Comparison of ENCODE assay signal across 8 cellular contexts in the genomic region with DNA sequence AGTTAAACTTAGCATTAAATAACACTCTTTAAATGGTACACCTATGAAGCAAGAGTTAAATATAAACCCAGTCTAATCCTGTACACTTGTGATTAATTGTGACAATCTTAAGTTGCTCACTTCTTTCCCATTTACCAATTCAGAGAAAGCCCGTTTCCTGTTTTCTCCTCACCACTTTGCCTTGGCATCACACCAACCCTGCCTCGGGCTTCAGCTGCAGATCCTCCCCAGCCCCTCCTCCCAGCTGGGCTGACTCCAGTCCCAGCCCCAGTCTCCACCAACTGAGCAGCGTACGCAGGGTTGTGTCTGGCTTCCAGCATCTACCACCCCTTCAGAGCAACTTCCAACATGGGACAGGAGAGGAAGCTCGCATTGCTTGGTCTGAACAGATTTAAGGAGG. TPM values are rescaled to one million over a fixed set of nuclear protein-coding genes. Genes with fewer than 3 reads are reported as not detected.
DNase-seq lines count a peak whose midpoint lies in the region; ATAC-seq, FAIRE-seq and TF ChIP-seq lines count a peak whose summit lies in the region.

No MANE protein-coding gene starts in this region.

- peaks cover 22 to 24% of the 10 kb centered on the region in 2 donors for H3K4me1 Mint-ChIP-seq in natural killer cell treated with Interleukin-12 subunit alpha and Interleukin-12 subunit beta and Interleukin-15 and Interleukin-18, amount 100 ng/mL, for 72 hours (ENCODE audit: low read depth in 2 of 2)
- peaks cover 37 to 50% of the 10 kb centered on the region in 2 donors for H3K4me1 Mint-ChIP-seq in natural killer cell
- H3K4me1 Mint-ChIP-seq in T-cell = peaks cover 38 to 44% (median 43%) of the 10 kb centered on the region in 3 donors

- no peak for ATAC-seq in natural killer cell treated with Interleukin-12 subunit alpha and Interleukin-12 subunit beta and Interleukin-15 and Interleukin-18, amount 100 ng/mL, for 72 hours
- no peak for ATAC-seq in natural killer cell
- no peak for ATAC-seq in T-cell (replicated peaks in 1 of 4)
- no peak for ATAC-seq in HG03457 (IDR thresholded peaks at IDR 0.05; ENCODE audit: unreplicated experiment)

- no peaks in the 10 kb centered on the region for H3K27me3 Mint-ChIP-seq in natural killer cell treated with Interleukin-12 subunit alpha and Interleukin-12 subunit beta and Interleukin-15 and Interleukin-18, amount 100 ng/mL, for 72 hours
- no peaks in the 10 kb centered on the region for H3K27me3 Mint-ChIP-seq in natural killer cell (ENCODE audit: low read depth in 2 of 2)
- no peaks in the 10 kb centered on the region for H3K27me3 Mint-ChIP-seq in T-cell

- FAIRE-seq in urothelium cell line (lab: Jason Lieb, UNC) = no peak

- peak overlapping the region; percentile 8 for H3K4me3 Mint-ChIP-seq in natural killer cell treated with Interleukin-12 subunit alpha and Interleukin-12 subunit beta and Interleukin-15 and Interleukin-18, amount 100 ng/mL, for 72 hours
- H3K4me3 Mint-ChIP-seq in natural killer cell (no peak overlapping the region), T-cell (peak overlapping the region in 1 of 3 donors; percentile 69)

- H3K36me3 Mint-ChIP-seq in natural killer cell treated with Interleukin-12 subunit alpha and Interleukin-12 subunit beta and Interleukin-15 and Interleukin-18, amount 100 ng/mL, for 72 hours = peaks cover 9% of the 10 kb centered on the region
- H3K36me3 Mint-ChIP-seq in natural killer cell (no peaks in the 10 kb centered on the region), T-cell (peaks cover 29% of the 10 kb centered on the region)

- no peak for DNase-seq in natural killer cell treated with Interleukin-12 subunit alpha and Interleukin-12 subunit beta and Interleukin-15 and Interleukin-18, amount 100 ng/mL, for 72 hours (ENCODE audit: low spot score)
- no peak for DNase-seq in natural killer cell
- DNase-seq in T-cell = peak in 4 of 34 experiments; percentile 21 to 44 (median 28)
- DNase-seq in fibroblast of pulmonary artery (ENCODE audit: low read depth) = peak; percentile 85
- DNase-seq in retinal pigment epithelial cell (ENCODE audit: low read depth) = peak; percentile 42
- DNase-seq in urothelium cell line (ENCODE audit: low spot score) = no peak
- DNase-seq in activated CD8-positive, alpha-beta memory T cell treated with anti-CD3 and anti-CD28 coated beads, Interleukin-2, amount 50 U/mL, for 48 hours = no peak

- intact Hi-C loops in natural killer cell (cut with micrococcal nuclease) = loop anchor here (5.0 kb wide), 1 partner anchor 143 kb away; a partner anchor contains a TSS

- H3K9me3 Mint-ChIP-seq in natural killer cell treated with Interleukin-12 subunit alpha and Interleukin-12 subunit beta and Interleukin-15 and Interleukin-18, amount 100 ng/mL, for 72 hours = no peaks in the 10 kb centered on the region
- H3K9me3 Mint-ChIP-seq in natural killer cell (no peaks in the 10 kb centered on the region), T-cell (no peaks in the 10 kb centered on the region)

- H3K27ac Mint-ChIP-seq in natural killer cell treated with Interleukin-12 subunit alpha and Interleukin-12 subunit beta and Interleukin-15 and Interleukin-18, amount 100 ng/mL, for 72 hours = peak overlapping the region in 1 of 2 donors; percentile 57
- H3K27ac Mint-ChIP-seq in natural killer cell (no peak overlapping the region), T-cell (peak overlapping the region; percentile 75 to 80)

- CTCF ChIA-PET in T-cell (lab: Charles Lee) = interaction anchor here in 1 of 2 donors (0.9 kb wide), 1 partner anchor 8 kb away, joined by 3 read pairs; no protein-coding TSS in a partner anchor

- POLR2A ChIA-PET in T-cell (lab: Charles Lee) = interaction anchor here in 1 of 2 donors (0.6 kb wide), 1 partner anchor 66 kb away, joined by 6 read pairs; no protein-coding TSS in a partner anchor

- TF ChIP-seq CTCF in natural killer cell (IDR thresholded peaks at IDR 0.05) (no peak), fibroblast of pulmonary artery (IDR thresholded peaks at IDR 0.05; ENCODE audit: low read length, missing control alignments) (no peak), retinal pigment epithelial cell (conservative IDR thresholded peaks at IDR 0.05; ENCODE audit: low read depth, low read length) (no peak)

- no peak overlapping the region for H3K4me3 ChIP-seq in fibroblast of pulmonary artery (replicated peaks; ENCODE audit: low read depth, low read length)
- H3K4me3 ChIP-seq in retinal pigment epithelial cell (ENCODE audit: low read length) = no peak overlapping the region

RNA-seq across cellular contexts. Expression of a gene that starts 4.1 kb away (rescaled TPM):
- 100 to 1,000 TPM; 102 to 127 TPM for total RNA-seq in natural killer cell treated with Interleukin-12 subunit alpha and Interleukin-12 subunit beta and Interleukin-15 and Interleukin-18, amount 100 ng/mL, for 72 hours
- 10 to 100 TPM; 57.7 to 74.5 (median 62.6) TPM for total RNA-seq in natural killer cell
- 100 to 1,000 TPM in 3 of 5 donors, 10 to 100 TPM in 2; 54.4 to 138 (median 126) TPM for total RNA-seq in T-cell

RNA-seq across cellular contexts. Expression of a gene that starts 21.1 kb away (rescaled TPM):
- not detected for total RNA-seq in natural killer cell treated with Interleukin-12 subunit alpha and Interleukin-12 subunit beta and Interleukin-15 and Interleukin-18, amount 100 ng/mL, for 72 hours
- total RNA-seq in natural killer cell = not detected
- under 1 TPM in 1 of 5 donors, not detected in 4; 0.16 TPM for total RNA-seq in T-cell

RNA-seq across cellular contexts. Expression of a gene that starts 31.0 kb away (rescaled TPM):
- not detected for total RNA-seq in natural killer cell treated with Interleukin-12 subunit alpha and Interleukin-12 subunit beta and Interleukin-15 and Interleukin-18, amount 100 ng/mL, for 72 hours
- total RNA-seq in natural killer cell (not detected), T-cell (under 1 TPM; 0.23 to 0.63 (median 0.35) TPM)

RNA-seq across cellular contexts. Expression of a gene that starts 37.7 kb away (rescaled TPM):
- total RNA-seq in natural killer cell treated with Interleukin-12 subunit alpha and Interleukin-12 subunit beta and Interleukin-15 and Interleukin-18, amount 100 ng/mL, for 72 hours = 10 to 100 TPM; 42.7 to 53.6 TPM
- total RNA-seq in natural killer cell = 100 to 1,000 TPM; 101 to 166 (median 113) TPM
- 100 to 1,000 TPM; 332 to 473 (median 390) TPM for total RNA-seq in T-cell

Comparison
In these comparisons a context has a peak if more than half of its experiments do, and no peak if none do; other contexts are left out.
1. DNase-seq: peak in fibroblast of pulmonary artery (single experiment) and retinal pigment epithelial cell (single experiment); none in natural killer cell treated with Interleukin-12 subunit alpha and Interleukin-12 subunit beta and Interleukin-15 and Interleukin-18, amount 100 ng/mL, for 72 hours (single experiment), natural killer cell (single experiment), urothelium cell line (single experiment) and activated CD8-positive, alpha-beta memory T cell treated with anti-CD3 and anti-CD28 coated beads, Interleukin-2, amount 50 U/mL, for 48 hours (single experiment).
2. H3K27ac Mint-ChIP-seq: peak in T-cell (2 of 2); none in natural killer cell (0 of 2).